1 cellular context compared by ENCODE assay signal in genomic region chr3:42191443-42191747, GRCh38.
TF ChIP-seq lines count a peak whose summit lies in the region.

No MANE protein-coding gene starts in this region.

TF ChIP-seq in H1, 55 proteins besides CTCF, POLR2A, EP300 and RAD21:
- TF ChIP-seq TCF12 (IDR thresholded peaks at IDR 0.05; ENCODE audit: low read depth, low read length) (no peak), HDAC2 (IDR thresholded peaks at IDR 0.05; ENCODE audit: borderline replicate concordance in 1 of 2, low read depth in 2 of 2, low read length in 2 of 2) (no peak), POU5F1 (IDR thresholded peaks at IDR 0.05; ENCODE audit: low read depth, low read length) (no peak), YY1 (IDR thresholded peaks at IDR 0.05; ENCODE audit: low read depth, low read length) (no peak), NANOG (IDR thresholded peaks at IDR 0.05; ENCODE audit: insufficient read depth, low read depth, low read length, poor library complexity, severe bottlenecking) (no peak), CTBP2 (IDR thresholded peaks at IDR 0.05; ENCODE audit: borderline replicate concordance, insufficient read depth, insufficient read length, low read length) (no peak), ASH2L (IDR thresholded peaks at IDR 0.05; ENCODE audit: low read length) (no peak), SP2 (IDR thresholded peaks at IDR 0.05; ENCODE audit: low read length) (no peak), CHD7 (IDR thresholded peaks at IDR 0.05; ENCODE audit: insufficient replicate concordance, low read length) (no peak), MAFK (IDR thresholded peaks at IDR 0.05; ENCODE audit: low read depth, low read length) (no peak), SIRT6 (IDR thresholded peaks at IDR 0.05; ENCODE audit: low read length) (no peak), ZNF274 (IDR thresholded peaks at IDR 0.05; ENCODE audit: borderline replicate concordance, extremely low read depth, low read length) (no peak), SAP30 (IDR thresholded peaks at IDR 0.05; ENCODE audit: insufficient read depth, insufficient replicate concordance, low read length) (no peak), ATF2 (IDR thresholded peaks at IDR 0.05; ENCODE audit: low read length) (no peak), CBX5 (IDR thresholded peaks at IDR 0.05; ENCODE audit: low read depth, low read length) (no peak), KDM4A (IDR thresholded peaks at IDR 0.05; ENCODE audit: low read depth, low read length, severe bottlenecking) (no peak), E2F6 (IDR thresholded peaks at IDR 0.05) (no peak), ATF3 (IDR thresholded peaks at IDR 0.05; ENCODE audit: insufficient read depth, low read depth, low read length) (no peak)
TF ChIP-seq in H1: peak in this region for 0.
